In the genomic region with DNA sequence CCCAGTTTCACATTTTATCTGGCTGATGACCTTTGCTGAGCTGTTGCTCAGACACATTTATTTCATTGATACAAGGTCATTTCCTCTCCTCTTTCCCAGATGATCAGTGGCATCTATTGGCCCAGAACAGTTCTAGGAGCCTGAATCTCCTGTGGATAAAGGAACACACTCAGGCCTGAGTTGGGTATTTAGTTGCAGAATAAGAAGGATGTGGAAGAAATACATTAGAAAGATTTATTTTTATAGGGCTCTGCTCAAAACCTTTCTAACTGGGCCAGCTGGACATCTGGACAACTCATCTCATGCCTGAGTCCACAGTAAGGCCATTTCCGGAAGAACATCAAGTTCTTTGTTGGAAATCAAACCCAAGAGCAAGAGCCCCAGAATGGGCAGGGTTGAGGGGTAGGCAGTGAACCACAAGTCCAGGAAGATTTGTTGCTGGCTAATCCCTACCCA, we compare ENCODE assay signal across 31 cellular contexts. TPM values are rescaled to one million over a fixed set of nuclear protein-coding genes. Genes with fewer than 3 reads are reported as not detected.
A peak's percentile ranks its signal among the peaks of the same experiment; 100 is the strongest.
DNase-seq lines count a peak whose midpoint lies in the region; ATAC-seq, FAIRE-seq and TF ChIP-seq lines count a peak whose summit lies in the region.
"Had no signal": no experiment of that assay in that cellular context is flagged by ENCODE, and none has a peak within 500 bp of the region (broad histone marks: within the 10 kb centered on the region; RNA-seq: fewer than 3 reads in every experiment).

No MANE protein-coding gene starts in this region.

- no peak overlapping the region for H4K91ac ChIP-seq in H1 (replicated peaks; ENCODE audit: insufficient read length, low read length)

- H2AFZ ChIP-seq in H1 (ENCODE audit: low read length) = no peak overlapping the region
- H2AFZ ChIP-seq: parathyroid adenoma had no signal

- CTCF ChIA-PET in Caco-2 (lab: Charles Lee) (no interaction called here), H1 (lab: Charles Lee; ENCODE audit: partially characterized antibody) (interaction anchor here (1.0 kb wide), 1 partner anchor 28 kb away, joined by 3 read pairs; no protein-coding TSS in a partner anchor)

- TSS peak; percentile 70 for BruUV-seq in Caco-2 (replicated peaks; lab: Mats Ljungman, UMichigan)

- H3K14ac ChIP-seq in H1 (ENCODE audit: insufficient read length) = no peak overlapping the region

- H3K9me3 ChIP-seq in Caco-2 (no peaks in the 10 kb centered on the region; the same call in 1 of the 2 replicates), H1 (ENCODE audit: insufficient read depth in 2 of 2, low read depth in 1 of 2, low read length in 1 of 2) (peaks cover 6 to 23% of the 10 kb centered on the region in 2 experiments; a peak in 3 of 4 replicates), right atrium auricular region (no peaks in the 10 kb centered on the region), gastrocnemius medialis (no peaks in the 10 kb centered on the region), HAP-1 (peaks cover 8% of the 10 kb centered on the region)
- H3K9me3 ChIP-seq: right lobe of liver had no signal

- no peak overlapping the region for H3K4me2 ChIP-seq in H1 (ENCODE audit: insufficient read depth in 1 of 2, low read depth in 2 of 2, low read length in 2 of 2)

- no peak overlapping the region for H4K5ac ChIP-seq in H1 (ENCODE audit: insufficient read length, low read depth, low read length)

- no peaks in the 10 kb centered on the region for H3K9me3 Mint-ChIP-seq in Caco-2 (ENCODE audit: unreplicated experiment)
- H3K9me3 Mint-ChIP-seq: activated naive CD4-positive, alpha-beta T cell treated with anti-CD3 and anti-CD28 coated beads for 36 hours had no signal

- TF ChIP-seq POLR2A in H1 (IDR thresholded peaks at IDR 0.05; ENCODE audit: control extremely low read depth in 1 of 2, low read depth in 2 of 2, low read length in 2 of 2) = no peak
- TF ChIP-seq POLR2A in gastrocnemius medialis (IDR thresholded peaks at IDR 0.05) = no peak

- H2BK20ac ChIP-seq in H1 (ENCODE audit: low read length) = no peak overlapping the region

- H3K27ac ChIP-seq in H1 (ENCODE audit: low read depth, low read length) (no peak overlapping the region), right atrium auricular region (peak overlapping the region; percentile 3 to 81), gastrocnemius medialis (peak overlapping the region; percentile 58 to 76 (median 70))
- H3K27ac ChIP-seq: epithelial cell of prostate, parathyroid adenoma, right lobe of liver had no signal

- H2BK5ac ChIP-seq in H1 (ENCODE audit: low read depth, low read length) = no peak overlapping the region

- H3K4me1 Mint-ChIP-seq in Caco-2 (ENCODE audit: low read depth, unreplicated experiment) = peaks cover 13% of the 10 kb centered on the region
- H3K4me1 Mint-ChIP-seq: CD14-positive monocyte, memory B cell had no signal

- H3K79me1 ChIP-seq in H1 (ENCODE audit: low read depth, low read length) = no peaks in the 10 kb centered on the region

- no peaks in the 10 kb centered on the region for H3K27me3 Mint-ChIP-seq in Caco-2 (ENCODE audit: insufficient read depth, unreplicated experiment)

- no peak overlapping the region for H2AK5ac ChIP-seq in H1 (ENCODE audit: low read depth, low read length)

- H3K9ac ChIP-seq in H1 (replicated peaks in 1 of 4; ENCODE audit: extremely low read depth in 1 of 4, low read depth in 3 of 4, low read length in 3 of 4) = no peak overlapping the region
- H3K9ac ChIP-seq: parathyroid adenoma had no signal

- POLR2A ChIA-PET in Caco-2 (lab: Charles Lee) = no interaction called here
- POLR2A ChIA-PET in H1 (lab: Charles Lee; ENCODE audit: partially characterized antibody) = interaction anchor here (0.6 kb wide), 1 partner anchor 30 kb away, joined by 3 read pairs; no protein-coding TSS in a partner anchor

- FAIRE-seq in H1 (lab: Jason Lieb, UNC) = no peak
- FAIRE-seq: colon, GM12892, RCC 7860 had no signal

- peak; percentile 65 to 80 for ATAC-seq in gastrocnemius medialis
- ATAC-seq in activated CD4-positive, CD25-positive, alpha-beta regulatory T cell treated with anti-CD3 and anti-CD28 coated beads, Interleukin-2, amount 50 U/mL, for 24 hours = no peak
- no peak for ATAC-seq in HG03378 (IDR thresholded peaks at IDR 0.05; ENCODE audit: unreplicated experiment)
- ATAC-seq: activated CD8-positive, alpha-beta T cell treated with anti-CD3 and anti-CD28 coated beads for 36 hours; left colon; right lobe of liver; upper lobe of right lung had no signal

- intact Hi-C loops in Caco-2 (cut with micrococcal nuclease; ENCODE audit: unreplicated experiment) (loop anchor here (2.0 kb wide), 2 partner anchors 20 to 62 kb away; a partner anchor contains a TSS), gastrocnemius medialis (cut with DNase I; ENCODE audit: low total_unique reads) (no loop called here)

- H4K8ac ChIP-seq in H1 (ENCODE audit: extremely low read depth, insufficient read depth, low read length) = no peak overlapping the region

- H2BK12ac ChIP-seq in H1 (ENCODE audit: low read depth, low read length) = no peak overlapping the region

- H3K36me3 ChIP-seq in Caco-2 (ENCODE audit: control insufficient read depth, insufficient read depth, low read length) (no peaks in the 10 kb centered on the region), H1 (ENCODE audit: control insufficient read depth in 2 of 4, insufficient read depth in 4 of 4, low read length in 3 of 4) (peaks cover 0 to 4% (median 0%) of the 10 kb centered on the region in 4 experiments; a peak in 2 of 8 replicates), right atrium auricular region (no peaks in the 10 kb centered on the region), gastrocnemius medialis (no peaks in the 10 kb centered on the region), HAP-1 (replicated peaks) (no peaks in the 10 kb centered on the region)
- H3K36me3 ChIP-seq: breast epithelium, right lobe of liver, upper lobe of right lung had no signal

- H2BK120ac ChIP-seq in H1 (replicated peaks; ENCODE audit: low read depth, low read length) = peak overlapping the region; percentile 86

- no peaks in the 10 kb centered on the region for H3K23me2 ChIP-seq in H1 (ENCODE audit: low read depth, low read length)

- H3K23ac ChIP-seq in H1 (ENCODE audit: insufficient read length) = no peak overlapping the region

- no peak overlapping the region for H3K4ac ChIP-seq in H1 (replicated peaks; ENCODE audit: insufficient read length, low read depth, low read length)

- no peak overlapping the region for H3K4me3 Mint-ChIP-seq in Caco-2 (ENCODE audit: unreplicated experiment)
- H3K4me3 Mint-ChIP-seq: activated CD8-positive, alpha-beta T cell treated with anti-CD3 and anti-CD28 coated beads for 36 hours; activated naive CD4-positive, alpha-beta T cell treated with anti-CD3 and anti-CD28 coated beads for 36 hours; CD14-positive monocyte; H9; memory B cell had no signal

- H3K56ac ChIP-seq in H1 (replicated peaks; ENCODE audit: insufficient read length, low read depth, low read length) = no peak overlapping the region

- H3K4me1 ChIP-seq in Caco-2 (peaks cover 16% of the 10 kb centered on the region), H1 (replicated peaks in 1 of 4; ENCODE audit: control insufficient read depth in 3 of 4, insufficient read depth in 4 of 4, low read length in 3 of 4) (peaks cover 0 to 3% (median 0%) of the 10 kb centered on the region in 4 experiments; a peak in 2 of 7 replicates), right atrium auricular region (peaks cover 0 to 18% of the 10 kb centered on the region in 2 donors), gastrocnemius medialis (peaks cover 16 to 17% of the 10 kb centered on the region in 2 donors), HAP-1 (no peaks in the 10 kb centered on the region; the same call in 1 of the 2 replicates)
- H3K4me1 ChIP-seq: breast epithelium, parathyroid adenoma, right lobe of liver, upper lobe of right lung had no signal

- no peak for TF ChIP-seq EP300 in H1 (IDR thresholded peaks at IDR 0.05; ENCODE audit: borderline replicate concordance in 1 of 2, low read depth in 2 of 2, low read length in 2 of 2)

- H3K79me2 ChIP-seq in H1 (ENCODE audit: control insufficient read depth in 1 of 2, insufficient read depth in 2 of 2, low read length in 2 of 2) = no peaks in the 10 kb centered on the region
- H3K79me2 ChIP-seq: parathyroid adenoma had no signal

- H3K27me3 ChIP-seq in Caco-2 (replicated peaks; ENCODE audit: control insufficient read depth, insufficient read depth, low read length) = no peaks in the 10 kb centered on the region
- no peaks in the 10 kb centered on the region for H3K27me3 ChIP-seq in H1 (replicated peaks in 1 of 4; ENCODE audit: control insufficient read depth in 3 of 4, extremely low read depth in 1 of 4, insufficient read depth in 3 of 4, low read length in 3 of 4)
- H3K27me3 ChIP-seq in right atrium auricular region = no peaks in the 10 kb centered on the region
- no peaks in the 10 kb centered on the region for H3K27me3 ChIP-seq in gastrocnemius medialis
- H3K27me3 ChIP-seq in HAP-1 (ENCODE audit: low read depth) = no peaks in the 10 kb centered on the region
- H3K27me3 ChIP-seq: breast epithelium, right lobe of liver, upper lobe of right lung had no signal

- TF ChIP-seq CTCF in Caco-2 (IDR thresholded peaks at IDR 0.05; ENCODE audit: insufficient read depth in 1 of 2, low read depth in 1 of 2, low read length in 1 of 2, severe bottlenecking in 1 of 2, unreplicated experiment in 1 of 2) = no peak
- no peak for TF ChIP-seq CTCF in H1 (IDR thresholded peaks at IDR 0.05; ENCODE audit: control extremely low read depth in 1 of 3, insufficient read depth in 1 of 3, low read depth in 1 of 3, low read length in 3 of 3)
- TF ChIP-seq CTCF in right atrium auricular region (IDR thresholded peaks at IDR 0.05) = no peak
- no peak for TF ChIP-seq CTCF in gastrocnemius medialis (IDR thresholded peaks at IDR 0.05 in 4 of 5, conservative IDR thresholded peaks at IDR 0.05 in 1 of 5)

- TF ChIP-seq RAD21 in H1 (IDR thresholded peaks at IDR 0.05 in 1 of 2, conservative IDR thresholded peaks at IDR 0.05 in 1 of 2; ENCODE audit: low read depth in 2 of 2, low read length in 2 of 2) = no peak

- H3K4me3 ChIP-seq in Caco-2 (ENCODE audit: low read depth, low read length) = no peak overlapping the region
- H3K4me3 ChIP-seq in H1 (ENCODE audit: extremely low read depth in 1 of 4, insufficient read depth in 2 of 4, low read depth in 3 of 4, low read length in 4 of 4) = no peak overlapping the region
- no peak overlapping the region for H3K4me3 ChIP-seq in right atrium auricular region
- H3K4me3 ChIP-seq in gastrocnemius medialis = no peak overlapping the region
- no peak overlapping the region for H3K4me3 ChIP-seq in HAP-1
- H3K4me3 ChIP-seq: breast epithelium, right lobe of liver, upper lobe of right lung had no signal

- no peak overlapping the region for H2BK15ac ChIP-seq in H1 (ENCODE audit: low read length)

- H4K20me1 ChIP-seq in H1 (replicated peaks in 1 of 2; ENCODE audit: control insufficient read depth in 1 of 2, insufficient read depth in 2 of 2, low read length in 2 of 2) = no peaks in the 10 kb centered on the region

- H3K27ac Mint-ChIP-seq in Caco-2 (ENCODE audit: unreplicated experiment) = peak overlapping the region; percentile 64
- H3K27ac Mint-ChIP-seq: activated CD8-positive, alpha-beta T cell treated with anti-CD3 and anti-CD28 coated beads for 36 hours; activated naive CD4-positive, alpha-beta T cell treated with anti-CD3 and anti-CD28 coated beads for 36 hours; CD14-positive monocyte; H9; memory B cell had no signal

- in situ Hi-C loops in gastrocnemius medialis (cut with MboI; ENCODE audit: low sequenced_read_pairs in 4 of 4) = no loop called here
- in situ Hi-C loops in HAP-1 (cut with MboI; ENCODE audit: low sequenced_read_pairs) = no loop called here

- no peak for DNase-seq in Caco-2
- peak in 1 of 2 experiments; percentile 29 for DNase-seq in H1 (ENCODE audit: low read depth in 1 of 2, low spot score in 2 of 2)
- DNase-seq in right atrium auricular region (ENCODE audit: low spot score) = no peak
- peak in 1 of 2 donors; percentile 49 for DNase-seq in gastrocnemius medialis
- DNase-seq in SKM-1 treated with dmso at 0.1 percent for 144 hours (lab: John Stamatoyannopoulos, UW; ENCODE audit: unreplicated experiment) = no peak
- no peak for DNase-seq in HAP-1 (ENCODE audit: low spot score in 2 of 2)
- DNase-seq: 8988T; activated CD8-positive, alpha-beta memory T cell treated with anti-CD3 and anti-CD28 coated beads, Interleukin-2, amount 50 U/mL, for 48 hours; activated CD8-positive, alpha-beta T cell treated with anti-CD3 and anti-CD28 coated beads for 36 hours; activated naive CD4-positive, alpha-beta T cell treated with anti-CD3 and anti-CD28 coated beads for 36 hours; effector memory CD4-positive, alpha-beta T cell; H9; left colon; NCI-H1092; NCI-H1694; NCI-H446 treated with DMSO at 0.1 percent for 48 hours; NCI-H774; right lobe of liver; stimulated activated CD4-positive, alpha-beta T cell treated with anti-CD3 and anti-CD28 coated beads, Interleukin-4, amount 100 ng/mL, for 24 hours; SW 1271; upper lobe of right lung had no signal

- H3K18ac ChIP-seq in H1 (ENCODE audit: extremely low read depth, low read length) = no peak overlapping the region

- WGBS in H1 (ENCODE audit: extremely low coverage in 1 of 2, insufficient coverage in 1 of 2, insufficient read length in 1 of 2, insufficient replicate concordance in 2 of 2, low coverage in 1 of 2, low lambda C conversion rate in 2 of 2, missing lambda C conversion rate in 1 of 2), 2 experiments = 89% methylated on average over 1 of the region's 1 CpG; no CpG with 5 or more reads in 1 of the 2 experiments

- H3K36me3 Mint-ChIP-seq in Caco-2 (ENCODE audit: insufficient read depth, unreplicated experiment) = no peaks in the 10 kb centered on the region
- H3K36me3 Mint-ChIP-seq: CD14-positive monocyte, memory B cell had no signal

RNA-seq across cellular contexts. Expression of a gene that starts 19.7 kb away (rescaled TPM):
- 409 and 453 TPM in 2 replicates for total RNA-seq in Caco-2 (2022)
- total RNA-seq in H1 (2021; fragmentation: NEBNext Ultra II Directional; extraction: Animal tissue kit (Norgen Biotek cat#: 25700)) = 1,211 and 1,237 TPM in 2 replicates
- 2,117 and 2,643 TPM in 2 replicates for polyA plus RNA-seq in H1 (2011; rRNA removed)
- 1,895 TPM for polyA plus RNA-seq in H1 (2011; cell fraction: cytosol; rRNA removed)
- 4,441 TPM for polyA plus RNA-seq in H1 (2011; cell fraction: nucleus; rRNA removed)
- polyA plus RNA-seq in H1 (2012, experiment 1 of 2) = 1,613 to 2,038 TPM (median 1,926 TPM) in 4 replicates
- polyA plus RNA-seq in H1 (2012, experiment 2 of 2) = 1,448 TPM
- polyA plus RNA-seq in H1 (2013, experiment 1 of 2) = 955 TPM
- 930 TPM for polyA plus RNA-seq in H1 (2013, experiment 2 of 2)
- polyA minus RNA-seq in H1 (2011; rRNA and poly(A)+ RNA removed) = 1,165 and 1,269 TPM in 2 replicates
- 1,023 TPM for polyA minus RNA-seq in H1 (2011; cell fraction: cytosol; rRNA and poly(A)+ RNA removed)
- 1,091 TPM for polyA minus RNA-seq in H1 (2011; cell fraction: nucleus; rRNA and poly(A)+ RNA removed)
- total RNA-seq in right atrium auricular region = 100 to 1,000 TPM; 341 to 552 TPM
- 100 to 1,000 TPM; 239 to 437 (median 395) TPM for total RNA-seq in gastrocnemius medialis
- polyA plus RNA-seq: CD14-positive monocyte had no signal

RNA-seq across cellular contexts. Expression of a gene that starts 37.6 kb away (rescaled TPM):
- total RNA-seq in Caco-2 (2022) (16.7 and 16.9 TPM in 2 replicates), right atrium auricular region (1 to 10 TPM; 3.2 to 3.6 TPM), gastrocnemius medialis (1 to 10 TPM; 1.7 to 5.2 (median 2.1) TPM)
- total RNA-seq in H1 (2021; fragmentation: NEBNext Ultra II Directional; extraction: Animal tissue kit (Norgen Biotek cat#: 25700)) = 76.2 and 80.9 TPM in 2 replicates
- polyA plus RNA-seq in H1 (2011; rRNA removed) = 79.7 and 115 TPM in 2 replicates
- 102 TPM for polyA plus RNA-seq in H1 (2011; cell fraction: cytosol; rRNA removed)
- polyA plus RNA-seq in H1 (2011; cell fraction: nucleus; rRNA removed) = 143 TPM
- polyA plus RNA-seq in H1 (2012, experiment 1 of 2) = 49.1 to 81.6 TPM (median 72.4 TPM) in 4 replicates
- polyA plus RNA-seq in H1 (2012, experiment 2 of 2) = 68.3 TPM
- 61.1 TPM for polyA plus RNA-seq in H1 (2013, experiment 1 of 2)
- 63.9 TPM for polyA plus RNA-seq in H1 (2013, experiment 2 of 2)
- polyA minus RNA-seq in H1 (2011; rRNA and poly(A)+ RNA removed) = 17.3 and 31.2 TPM in 2 replicates
- polyA minus RNA-seq in H1 (2011; cell fraction: cytosol; rRNA and poly(A)+ RNA removed) = 40.7 TPM
- polyA minus RNA-seq in H1 (2011; cell fraction: nucleus; rRNA and poly(A)+ RNA removed) = 26.8 TPM

Comparison
In these comparisons a context has a peak if more than half of its experiments do, and no peak if none do; other contexts are left out.
1. ATAC-seq: peak in gastrocnemius medialis (2 of 2); none in activated CD4-positive, CD25-positive, alpha-beta regulatory T cell treated with anti-CD3 and anti-CD28 coated beads, Interleukin-2, amount 50 U/mL, for 24 hours (0 of 2) and HG03378 (single experiment).